ENCODE assay signal across 13 cellular contexts in genomic region chr19:39160523-39160861, GRCh38. TPM values are rescaled to one million over a fixed set of nuclear protein-coding genes. Genes with fewer than 3 reads are reported as not detected.
A peak's percentile ranks its signal among the peaks of the same experiment; 100 is the strongest.
DNase-seq lines count a peak whose midpoint lies in the region; ATAC-seq, FAIRE-seq and TF ChIP-seq lines count a peak whose summit lies in the region.
"Had no signal": no experiment of that assay in that cellular context is flagged by ENCODE, and none has a peak within 500 bp of the region (broad histone marks: within the 10 kb centered on the region; RNA-seq: fewer than 3 reads in every experiment).

No MANE protein-coding gene starts in this region.

- no peak overlapping the region for H3K9ac ChIP-seq in H1 (replicated peaks in 1 of 4; ENCODE audit: extremely low read depth in 1 of 4, low read depth in 3 of 4, low read length in 3 of 4)
- H3K9ac ChIP-seq in Karpas-422 (ENCODE audit: low read length): no peak overlapping the region

- peaks cover 52% of the 10 kb centered on the region for H3K4me1 Mint-ChIP-seq in mesothelial cell of epicardium
- H3K4me1 Mint-ChIP-seq in activated CD4-positive, alpha-beta memory T cell treated with anti-CD3 and anti-CD28 coated beads, Interleukin-2, amount 10 ng/mL, durations not matched to agents 7 days and 5 days: peaks cover 9% of the 10 kb centered on the region

- no peak overlapping the region for H2BK20ac ChIP-seq in H1 (ENCODE audit: low read length)

- H3K27ac ChIP-seq in H1 (ENCODE audit: low read depth, low read length) (no peak overlapping the region), upper lobe of left lung (peak overlapping the region; percentile 46 to 74 (median 60)), Karpas-422 (ENCODE audit: low read length) (no peak overlapping the region)
- H3K27ac ChIP-seq: PC-9 had no signal

- H2BK120ac ChIP-seq in H1 (replicated peaks; ENCODE audit: low read depth, low read length): no peak overlapping the region

- H3K9me2 ChIP-seq in Karpas-422 (replicated peaks; ENCODE audit: insufficient read depth, low read length): no peaks in the 10 kb centered on the region

- no peak for FAIRE-seq in H1 (lab: Jason Lieb, UNC)

- H3K27me3 Mint-ChIP-seq in mesothelial cell of epicardium (ENCODE audit: low read depth): no peaks in the 10 kb centered on the region
- H3K27me3 Mint-ChIP-seq in activated CD4-positive, alpha-beta memory T cell treated with anti-CD3 and anti-CD28 coated beads, Interleukin-2, amount 10 ng/mL, durations not matched to agents 7 days and 5 days: no peaks in the 10 kb centered on the region
- H3K27me3 Mint-ChIP-seq: stimulated activated naive CD8-positive, alpha-beta T cell treated with anti-CD3 and anti-CD28 coated beads, Interleukin-15, amount 100 ng/mL, for 72 hours had no signal

- no peak overlapping the region for H3K14ac ChIP-seq in H1 (ENCODE audit: insufficient read length)

- H3K4me2 ChIP-seq in H1 (ENCODE audit: insufficient read depth in 1 of 2, low read depth in 2 of 2, low read length in 2 of 2) (no peak overlapping the region), Karpas-422 (ENCODE audit: low read depth, low read length, poor library complexity, severe bottlenecking) (no peak overlapping the region)
- H3K4me2 ChIP-seq: PC-9 had no signal

- H3K79me2 ChIP-seq in H1 (ENCODE audit: control insufficient read depth in 1 of 2, insufficient read depth in 2 of 2, low read length in 2 of 2): peaks cover 0 to 43% of the 10 kb centered on the region in 2 experiments; a peak in 1 of 4 replicates
- H3K79me2 ChIP-seq in Karpas-422 (ENCODE audit: low read length): no peaks in the 10 kb centered on the region

- H2BK15ac ChIP-seq in H1 (ENCODE audit: low read length): no peak overlapping the region

- H4K5ac ChIP-seq in H1 (ENCODE audit: insufficient read length, low read depth, low read length): no peak overlapping the region

- WGBS in H1 (ENCODE audit: extremely low coverage in 1 of 2, insufficient coverage in 1 of 2, insufficient read length in 1 of 2, insufficient replicate concordance in 2 of 2, low coverage in 1 of 2, low lambda C conversion rate in 2 of 2, missing lambda C conversion rate in 1 of 2), 2 experiments: 94% methylated on average over 8 of the region's 8 CpGs; no CpG with 5 or more reads in 1 of the 2 experiments
- 24 to 30% methylated on average over 8 of the region's 8 CpGs for WGBS in upper lobe of left lung, 2 donors

- POLR2A ChIA-PET in H1 (lab: Charles Lee; ENCODE audit: partially characterized antibody): interaction anchor here (1.9 kb wide), 1 partner anchor 34 kb away, joined by 4 read pairs; the partner anchor contains the start of gene PAK4
- POLR2A ChIA-PET in activated CD4-positive, alpha-beta memory T cell treated with anti-CD3 and anti-CD28 coated beads, Interleukin-2, amount 10 ng/mL, durations not matched to agents 7 days and 5 days (lab: Charles Lee): no interaction called here

- peaks cover 31% of the 10 kb centered on the region for H3K79me1 ChIP-seq in H1 (ENCODE audit: low read depth, low read length)

- peak overlapping the region; percentile 73; the same call in 1 of the 2 replicates for H2BK5ac ChIP-seq in H1 (ENCODE audit: low read depth, low read length)

- H3K36me3 ChIP-seq in H1 (ENCODE audit: control insufficient read depth in 2 of 4, insufficient read depth in 4 of 4, low read length in 3 of 4): no peaks in the 10 kb centered on the region; a peak in 2 of 8 replicates
- H3K36me3 ChIP-seq in upper lobe of left lung: peaks cover 0 to 4% (median 2%) of the 10 kb centered on the region in 4 donors
- no peaks in the 10 kb centered on the region for H3K36me3 ChIP-seq in Karpas-422 (ENCODE audit: insufficient read depth, low read length)

- peak in 1 of 2 donors; percentile 67 for ATAC-seq in upper lobe of left lung (ENCODE audit: low FRiP score in 2 of 2)
- ATAC-seq: stimulated activated naive CD8-positive, alpha-beta T cell treated with anti-CD3 and anti-CD28 coated beads, Interleukin-15, amount 100 ng/mL, for 72 hours had no signal

- H3K4me1 ChIP-seq in H1 (replicated peaks in 1 of 4; ENCODE audit: control insufficient read depth in 3 of 4, insufficient read depth in 4 of 4, low read length in 3 of 4) (peaks cover 0 to 21% (median 10%) of the 10 kb centered on the region in 4 experiments; a peak in 6 of 7 replicates), upper lobe of left lung (peaks cover 66 to 92% (median 85%) of the 10 kb centered on the region in 4 donors), Karpas-422 (ENCODE audit: low read length) (no peaks in the 10 kb centered on the region)

- H3K4me3 Mint-ChIP-seq in mesothelial cell of epicardium: no peak overlapping the region
- no peak overlapping the region for H3K4me3 Mint-ChIP-seq in activated CD4-positive, alpha-beta memory T cell treated with anti-CD3 and anti-CD28 coated beads, Interleukin-2, amount 10 ng/mL, durations not matched to agents 7 days and 5 days
- H3K4me3 Mint-ChIP-seq: stimulated activated naive CD8-positive, alpha-beta T cell treated with anti-CD3 and anti-CD28 coated beads, Interleukin-15, amount 100 ng/mL, for 72 hours had no signal

- H3K18ac ChIP-seq in H1 (ENCODE audit: extremely low read depth, low read length): no peak overlapping the region

- peak overlapping the region; percentile 84 for H3K27ac Mint-ChIP-seq in mesothelial cell of epicardium
- H3K27ac Mint-ChIP-seq in activated CD4-positive, alpha-beta memory T cell treated with anti-CD3 and anti-CD28 coated beads, Interleukin-2, amount 10 ng/mL, durations not matched to agents 7 days and 5 days: no peak overlapping the region

- H4K8ac ChIP-seq in H1 (ENCODE audit: extremely low read depth, insufficient read depth, low read length): no peak overlapping the region

- H2AK5ac ChIP-seq in H1 (ENCODE audit: low read depth, low read length): no peak overlapping the region

- H3K9me3 ChIP-seq in H1 (ENCODE audit: insufficient read depth in 2 of 2, low read depth in 1 of 2, low read length in 1 of 2): no peaks in the 10 kb centered on the region
- no peaks in the 10 kb centered on the region for H3K9me3 ChIP-seq in upper lobe of left lung
- H3K9me3 ChIP-seq in Karpas-422 (ENCODE audit: low read length): no peaks in the 10 kb centered on the region

- TF ChIP-seq POLR2A in H1 (IDR thresholded peaks at IDR 0.05; ENCODE audit: control extremely low read depth in 1 of 2, low read depth in 2 of 2, low read length in 2 of 2): no peak
- TF ChIP-seq POLR2A in upper lobe of left lung (IDR thresholded peaks at IDR 0.05): no peak

- H4K20me1 ChIP-seq in H1 (replicated peaks in 1 of 2; ENCODE audit: control insufficient read depth in 1 of 2, insufficient read depth in 2 of 2, low read length in 2 of 2): peaks cover 16 to 36% of the 10 kb centered on the region in 2 experiments
- H4K20me1 ChIP-seq in Karpas-422 (ENCODE audit: insufficient read depth, low read depth, low read length): no peaks in the 10 kb centered on the region

- peaks cover 3% of the 10 kb centered on the region; the same call in 1 of the 2 replicates for H3K23me2 ChIP-seq in H1 (ENCODE audit: low read depth, low read length)

- H3K36me3 Mint-ChIP-seq in mesothelial cell of epicardium: peaks cover 3% of the 10 kb centered on the region
- H3K36me3 Mint-ChIP-seq in activated CD4-positive, alpha-beta memory T cell treated with anti-CD3 and anti-CD28 coated beads, Interleukin-2, amount 10 ng/mL, durations not matched to agents 7 days and 5 days (ENCODE audit: low read depth): no peaks in the 10 kb centered on the region

- no peak overlapping the region for H2AFZ ChIP-seq in H1 (ENCODE audit: low read length)
- no peak overlapping the region for H2AFZ ChIP-seq in Karpas-422 (ENCODE audit: low read length)
- H2AFZ ChIP-seq: PC-9 had no signal

- H4K91ac ChIP-seq in H1 (replicated peaks; ENCODE audit: insufficient read length, low read length): no peak overlapping the region

- H3K4ac ChIP-seq in H1 (replicated peaks; ENCODE audit: insufficient read length, low read depth, low read length): no peak overlapping the region

- H3K27me3 ChIP-seq in H1 (replicated peaks in 1 of 4; ENCODE audit: control insufficient read depth in 3 of 4, extremely low read depth in 1 of 4, insufficient read depth in 3 of 4, low read length in 3 of 4): peaks cover 0 to 1% (median 0%) of the 10 kb centered on the region in 4 experiments; a peak in 1 of 7 replicates
- H3K27me3 ChIP-seq in upper lobe of left lung: no peaks in the 10 kb centered on the region
- H3K27me3 ChIP-seq in Karpas-422 (ENCODE audit: low read length): no peaks in the 10 kb centered on the region

- no peak overlapping the region for H3K4me3 ChIP-seq in H1 (ENCODE audit: extremely low read depth in 1 of 4, insufficient read depth in 2 of 4, low read depth in 3 of 4, low read length in 4 of 4)
- H3K4me3 ChIP-seq in upper lobe of left lung: no peak overlapping the region
- no peak overlapping the region for H3K4me3 ChIP-seq in Karpas-422 (ENCODE audit: low read length)
- H3K4me3 ChIP-seq: PC-9 had no signal

- CTCF ChIA-PET in H1 (lab: Charles Lee; ENCODE audit: partially characterized antibody): no interaction called here
- CTCF ChIA-PET in activated CD4-positive, alpha-beta memory T cell treated with anti-CD3 and anti-CD28 coated beads, Interleukin-2, amount 10 ng/mL, durations not matched to agents 7 days and 5 days (lab: Charles Lee): no interaction called here

- DNase-seq in SIG-M5 treated with dmso at 0.1 percent for 504 hours (lab: John Stamatoyannopoulos, UW; ENCODE audit: unreplicated experiment) (peak; percentile 51), SIG-M5 (lab: John Stamatoyannopoulos, UW) (no peak), H1 (ENCODE audit: low read depth in 1 of 2, low spot score in 2 of 2) (no peak), mesothelial cell of epicardium (ENCODE audit: low spot score in 2 of 2, unreplicated experiment in 2 of 2) (no peak), upper lobe of left lung (no peak), NCI-H1105 (lab: John Stamatoyannopoulos, UW) (no peak), Karpas-422 (no peak)
- DNase-seq in activated CD4-positive, alpha-beta memory T cell treated with anti-CD3 and anti-CD28 coated beads, Interleukin-2, amount 10 ng/mL, durations not matched to agents 7 days and 5 days: no peak
- DNase-seq: 8988T; activated CD4-positive, alpha-beta T cell treated with anti-CD3 and anti-CD28 coated beads, Interleukin-2, amount 50 U/mL, for 1 hour; anterior cingulate cortex; stimulated activated naive CD8-positive, alpha-beta T cell treated with anti-CD3 and anti-CD28 coated beads, Interleukin-15, amount 100 ng/mL, for 72 hours had no signal

- no peak for TF ChIP-seq RAD21 in H1 (IDR thresholded peaks at IDR 0.05 in 1 of 2, conservative IDR thresholded peaks at IDR 0.05 in 1 of 2; ENCODE audit: low read depth in 2 of 2, low read length in 2 of 2)

- H2BK12ac ChIP-seq in H1 (ENCODE audit: low read depth, low read length): no peak overlapping the region

- TF ChIP-seq EP300 in H1 (IDR thresholded peaks at IDR 0.05; ENCODE audit: borderline replicate concordance in 1 of 2, low read depth in 2 of 2, low read length in 2 of 2): no peak
- no peak for TF ChIP-seq EP300 in upper lobe of left lung (IDR thresholded peaks at IDR 0.05)

- no peak overlapping the region for H3K56ac ChIP-seq in H1 (replicated peaks; ENCODE audit: insufficient read length, low read depth, low read length)

- H3K9me3 Mint-ChIP-seq in mesothelial cell of epicardium: no peaks in the 10 kb centered on the region
- H3K9me3 Mint-ChIP-seq in activated CD4-positive, alpha-beta memory T cell treated with anti-CD3 and anti-CD28 coated beads, Interleukin-2, amount 10 ng/mL, durations not matched to agents 7 days and 5 days: no peaks in the 10 kb centered on the region
- H3K9me3 Mint-ChIP-seq: stimulated activated naive CD8-positive, alpha-beta T cell treated with anti-CD3 and anti-CD28 coated beads, Interleukin-15, amount 100 ng/mL, for 72 hours had no signal

- TF ChIP-seq CTCF in H1 (IDR thresholded peaks at IDR 0.05; ENCODE audit: control extremely low read depth in 1 of 3, insufficient read depth in 1 of 3, low read depth in 1 of 3, low read length in 3 of 3) (no peak), mesothelial cell of epicardium (IDR thresholded peaks at IDR 0.05; ENCODE audit: unreplicated experiment) (no peak), upper lobe of left lung (IDR thresholded peaks at IDR 0.05) (no peak)

- no peak overlapping the region for H3K23ac ChIP-seq in H1 (ENCODE audit: insufficient read length)

RNA-seq across cellular contexts. Expression of gene PAK4, which starts 34.9 kb away (rescaled TPM):
- total RNA-seq in H1 (2021; fragmentation: NEBNext Ultra II Directional; extraction: Animal tissue kit (Norgen Biotek cat#: 25700)): 64.4 and 67.6 TPM in 2 replicates
- polyA plus RNA-seq in H1 (2011; rRNA removed): 50.7 and 107 TPM in 2 replicates
- polyA plus RNA-seq in H1 (2011; cell fraction: cytosol; rRNA removed): 55.5 TPM
- polyA plus RNA-seq in H1 (2011; cell fraction: nucleus; rRNA removed): 89.7 TPM
- polyA plus RNA-seq in H1 (2012, experiment 1 of 2): 40.5 to 57.3 TPM (median 53.1 TPM) in 4 replicates
- polyA plus RNA-seq in H1 (2012, experiment 2 of 2): 64.2 TPM
- 47.5 TPM for polyA plus RNA-seq in H1 (2013, experiment 1 of 2)
- 47.5 TPM for polyA plus RNA-seq in H1 (2013, experiment 2 of 2)
- 17.7 and 25.9 TPM in 2 replicates for polyA minus RNA-seq in H1 (2011; rRNA and poly(A)+ RNA removed)
- polyA minus RNA-seq in H1 (2011; cell fraction: cytosol; rRNA and poly(A)+ RNA removed): 39.9 TPM
- 22.8 TPM for polyA minus RNA-seq in H1 (2011; cell fraction: nucleus; rRNA and poly(A)+ RNA removed)
- total RNA-seq in mesothelial cell of epicardium (101 to 103 TPM (median 102 TPM) in 3 replicates), upper lobe of left lung (10 to 100 TPM; 23.4 to 88.2 (median 54.4) TPM)
- 10 to 100 TPM; 16.2 to 19.6 TPM for total RNA-seq in activated CD4-positive, alpha-beta memory T cell treated with anti-CD3 and anti-CD28 coated beads, Interleukin-2, amount 10 ng/mL, durations not matched to agents 7 days and 5 days
- total RNA-seq in Karpas-422 (2014; rRNA removed; shearing (Covaris generic); ENCODE audit: low replicate concordance): 1.7 and 1.9 TPM in 2 replicates

RNA-seq across cellular contexts. Expression of gene NCCRP1, which starts 36.3 kb away (rescaled TPM):
- 2.8 and 3.2 TPM in 2 replicates for total RNA-seq in H1 (2021; fragmentation: NEBNext Ultra II Directional; extraction: Animal tissue kit (Norgen Biotek cat#: 25700))
- 7.9 and 11.2 TPM in 2 replicates for polyA plus RNA-seq in H1 (2011; rRNA removed)
- 3.8 TPM for polyA plus RNA-seq in H1 (2011; cell fraction: cytosol; rRNA removed)
- polyA plus RNA-seq in H1 (2011; cell fraction: nucleus; rRNA removed): 3.1 TPM
- 1.9 to 4.0 TPM (median 2.6 TPM) in 4 replicates for polyA plus RNA-seq in H1 (2012, experiment 1 of 2)
- 2.5 TPM for polyA plus RNA-seq in H1 (2012, experiment 2 of 2)
- 2.1 TPM for polyA plus RNA-seq in H1 (2013, experiment 1 of 2)
- polyA plus RNA-seq in H1 (2013, experiment 2 of 2): 2.4 TPM
- 1.7 and 3.1 TPM in 2 replicates for polyA minus RNA-seq in H1 (2011; rRNA and poly(A)+ RNA removed)
- polyA minus RNA-seq in H1 (2011; cell fraction: cytosol; rRNA and poly(A)+ RNA removed): 2.6 TPM
- polyA minus RNA-seq in H1 (2011; cell fraction: nucleus; rRNA and poly(A)+ RNA removed): 1.00 TPM
- total RNA-seq in mesothelial cell of epicardium: 11.7 to 14.8 TPM (median 12.2 TPM) in 3 replicates
- under 1 TPM in 1 of 6 donors, not detected in 5; 0.47 TPM for total RNA-seq in upper lobe of left lung
- not detected for total RNA-seq in activated CD4-positive, alpha-beta memory T cell treated with anti-CD3 and anti-CD28 coated beads, Interleukin-2, amount 10 ng/mL, durations not matched to agents 7 days and 5 days
- total RNA-seq in Karpas-422 (2014; rRNA removed; shearing (Covaris generic); ENCODE audit: low replicate concordance): not detected in 2 replicates

RNA-seq across cellular contexts. Expression of gene SYCN, which starts 43.6 kb away (rescaled TPM):
- not detected in 2 replicates for total RNA-seq in H1 (2021; fragmentation: NEBNext Ultra II Directional; extraction: Animal tissue kit (Norgen Biotek cat#: 25700))
- polyA plus RNA-seq in H1 (2011; rRNA removed): not detected in 2 replicates
- not detected for polyA plus RNA-seq in H1 (2011; cell fraction: cytosol; rRNA removed)
- not detected for polyA plus RNA-seq in H1 (2011; cell fraction: nucleus; rRNA removed)
- polyA plus RNA-seq in H1 (2012, experiment 1 of 2): not detected in 4 replicates
- not detected for polyA plus RNA-seq in H1 (2012, experiment 2 of 2)
- polyA plus RNA-seq in H1 (2013, experiment 1 of 2): not detected
- polyA plus RNA-seq in H1 (2013, experiment 2 of 2): not detected
- polyA minus RNA-seq in H1 (2011; rRNA and poly(A)+ RNA removed): not detected in 2 replicates
- not detected for polyA minus RNA-seq in H1 (2011; cell fraction: cytosol; rRNA and poly(A)+ RNA removed)
- polyA minus RNA-seq in H1 (2011; cell fraction: nucleus; rRNA and poly(A)+ RNA removed): not detected
- total RNA-seq in mesothelial cell of epicardium: not detected in 3 replicates
- 1 to 10 TPM in 1 of 6 donors, under 1 TPM in 1, not detected in 4; 0.83 to 1.3 TPM for total RNA-seq in upper lobe of left lung
- not detected for total RNA-seq in activated CD4-positive, alpha-beta memory T cell treated with anti-CD3 and anti-CD28 coated beads, Interleukin-2, amount 10 ng/mL, durations not matched to agents 7 days and 5 days
- total RNA-seq in Karpas-422 (2014; rRNA removed; shearing (Covaris generic); ENCODE audit: low replicate concordance): not detected in 2 replicates
- total RNA-seq: PC-9 had no signal

Comparison
In these comparisons a context has a peak if more than half of its experiments do, and no peak if none do; other contexts are left out.
1. H3K27ac ChIP-seq: peak in upper lobe of left lung (4 of 4); none in H1 (single experiment) and Karpas-422 (single experiment).